ENCODE assay signal across 2 cellular contexts in the genomic region with DNA sequence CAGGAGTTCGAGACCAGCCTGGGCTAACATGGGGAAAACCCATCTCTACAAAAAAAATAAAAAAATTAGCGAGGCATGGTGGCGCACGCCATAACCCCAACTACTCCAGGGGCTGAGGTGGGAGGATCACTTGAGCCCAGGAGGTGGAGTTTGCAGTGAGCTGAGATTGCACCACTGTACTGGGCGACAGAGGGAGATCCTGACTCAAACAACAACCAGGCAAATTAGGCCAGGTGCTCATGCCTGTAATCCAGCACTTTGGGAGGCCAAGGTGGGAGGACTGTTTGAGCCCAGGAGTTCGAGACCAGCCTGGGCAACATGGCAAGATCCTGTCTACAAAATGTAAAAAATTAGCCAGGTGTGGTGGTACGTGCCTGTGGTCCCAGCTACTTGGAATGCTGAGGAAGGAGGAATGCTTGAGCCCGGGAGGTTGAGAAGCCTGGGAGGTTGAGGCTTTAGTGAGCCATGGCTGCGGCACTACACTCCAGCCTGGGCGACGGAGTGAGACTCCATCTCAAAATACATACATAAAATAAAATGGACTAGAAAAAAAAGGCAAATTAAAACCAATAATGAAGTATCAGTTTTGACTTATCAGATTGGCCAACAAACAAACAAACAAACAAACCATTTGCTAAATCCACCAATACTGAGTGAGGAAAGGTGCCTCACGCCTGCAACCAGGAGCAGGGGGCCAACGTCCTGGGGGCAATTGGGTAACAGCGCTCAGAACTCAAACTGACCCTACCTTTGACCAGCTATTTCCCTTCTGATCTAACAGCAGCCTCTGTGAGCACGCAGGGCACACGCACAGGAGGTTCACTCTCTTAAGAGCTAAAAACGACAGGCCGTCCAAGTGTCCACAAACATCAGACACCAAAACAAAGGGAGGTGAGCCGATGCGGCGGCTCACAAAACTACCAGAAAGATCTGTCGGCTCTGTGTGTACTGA.
TF ChIP-seq lines count a peak whose summit lies in the region.

No MANE protein-coding gene starts in this region.

TF ChIP-seq in GM23338, 12 proteins besides CTCF, POLR2A, EP300 and RAD21:
- TF ChIP-seq EZH2 (IDR thresholded peaks at IDR 0.05; ENCODE audit: low read depth, unreplicated experiment) (no peak), JUNB (IDR thresholded peaks at IDR 0.05; ENCODE audit: unreplicated experiment) (no peak)

TF ChIP-seq in liver, 16 proteins besides CTCF, POLR2A, EP300 and RAD21:
- TF ChIP-seq NR2F2 (IDR thresholded peaks at IDR 0.05) (peak; percentile 16), TAF1 (conservative IDR thresholded peaks at IDR 0.05) (peak; percentile 65), FOXA1 (IDR thresholded peaks at IDR 0.05) (peak; percentile 54), ATF3 (IDR thresholded peaks at IDR 0.05) (peak; percentile 68), MAX (IDR thresholded peaks at IDR 0.05) (peak; percentile 82), HNF4G (IDR thresholded peaks at IDR 0.05) (peak; percentile 66), SP1 (IDR thresholded peaks at IDR 0.05) (peak; percentile 94), JUND (IDR thresholded peaks at IDR 0.05) (peak; percentile 80 to 81), EGR1 (IDR thresholded peaks at IDR 0.05; ENCODE audit: low read depth in 2 of 2) (peak in 1 of 2 donors; percentile 74), FOXA2 (IDR thresholded peaks at IDR 0.05) (peak; percentile 42), HNF4A (conservative IDR thresholded peaks at IDR 0.05) (peak; percentile 89 to 93), GABPA (IDR thresholded peaks at IDR 0.05 in 1 of 2, conservative IDR thresholded peaks at IDR 0.05 in 1 of 2) (peak in 1 of 2 donors; percentile 40), RXRA (IDR thresholded peaks at IDR 0.05) (peak; percentile 98 to 99), YY1 (IDR thresholded peaks at IDR 0.05) (peak; percentile 79)
- TF ChIP-seq, protein P1, sequence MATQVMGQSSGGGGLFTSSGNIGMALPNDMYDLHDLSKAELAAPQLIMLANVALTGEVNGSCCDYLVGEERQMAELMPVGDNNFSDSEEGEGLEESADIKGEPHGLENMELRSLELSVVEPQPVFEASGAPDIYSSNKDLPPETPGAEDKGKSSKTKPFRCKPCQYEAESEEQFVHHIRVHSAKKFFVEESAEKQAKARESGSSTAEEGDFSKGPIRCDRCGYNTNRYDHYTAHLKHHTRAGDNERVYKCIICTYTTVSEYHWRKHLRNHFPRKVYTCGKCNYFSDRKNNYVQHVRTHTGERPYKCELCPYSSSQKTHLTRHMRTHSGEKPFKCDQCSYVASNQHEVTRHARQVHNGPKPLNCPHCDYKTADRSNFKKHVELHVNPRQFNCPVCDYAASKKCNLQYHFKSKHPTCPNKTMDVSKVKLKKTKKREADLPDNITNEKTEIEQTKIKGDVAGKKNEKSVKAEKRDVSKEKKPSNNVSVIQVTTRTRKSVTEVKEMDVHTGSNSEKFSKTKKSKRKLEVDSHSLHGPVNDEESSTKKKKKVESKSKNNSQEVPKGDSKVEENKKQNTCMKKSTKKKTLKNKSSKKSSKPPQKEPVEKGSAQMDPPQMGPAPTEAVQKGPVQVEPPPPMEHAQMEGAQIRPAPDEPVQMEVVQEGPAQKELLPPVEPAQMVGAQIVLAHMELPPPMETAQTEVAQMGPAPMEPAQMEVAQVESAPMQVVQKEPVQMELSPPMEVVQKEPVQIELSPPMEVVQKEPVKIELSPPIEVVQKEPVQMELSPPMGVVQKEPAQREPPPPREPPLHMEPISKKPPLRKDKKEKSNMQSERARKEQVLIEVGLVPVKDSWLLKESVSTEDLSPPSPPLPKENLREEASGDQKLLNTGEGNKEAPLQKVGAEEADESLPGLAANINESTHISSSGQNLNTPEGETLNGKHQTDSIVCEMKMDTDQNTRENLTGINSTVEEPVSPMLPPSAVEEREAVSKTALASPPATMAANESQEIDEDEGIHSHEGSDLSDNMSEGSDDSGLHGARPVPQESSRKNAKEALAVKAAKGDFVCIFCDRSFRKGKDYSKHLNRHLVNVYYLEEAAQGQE (IDR thresholded peaks at IDR 0.05) = peak; percentile 49
- TF ChIP-seq, protein P2, sequence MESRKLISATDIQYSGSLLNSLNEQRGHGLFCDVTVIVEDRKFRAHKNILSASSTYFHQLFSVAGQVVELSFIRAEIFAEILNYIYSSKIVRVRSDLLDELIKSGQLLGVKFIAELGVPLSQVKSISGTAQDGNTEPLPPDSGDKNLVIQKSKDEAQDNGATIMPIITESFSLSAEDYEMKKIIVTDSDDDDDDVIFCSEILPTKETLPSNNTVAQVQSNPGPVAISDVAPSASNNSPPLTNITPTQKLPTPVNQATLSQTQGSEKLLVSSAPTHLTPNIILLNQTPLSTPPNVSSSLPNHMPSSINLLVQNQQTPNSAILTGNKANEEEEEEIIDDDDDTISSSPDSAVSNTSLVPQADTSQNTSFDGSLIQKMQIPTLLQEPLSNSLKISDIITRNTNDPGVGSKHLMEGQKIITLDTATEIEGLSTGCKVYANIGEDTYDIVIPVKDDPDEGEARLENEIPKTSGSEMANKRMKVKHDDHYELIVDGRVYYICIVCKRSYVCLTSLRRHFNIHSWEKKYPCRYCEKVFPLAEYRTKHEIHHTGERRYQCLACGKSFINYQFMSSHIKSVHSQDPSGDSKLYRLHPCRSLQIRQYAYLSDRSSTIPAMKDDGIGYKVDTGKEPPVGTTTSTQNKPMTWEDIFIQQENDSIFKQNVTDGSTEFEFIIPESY (IDR thresholded peaks at IDR 0.05) = peak; percentile 82
